ENCODE assay signal across 21 cellular contexts in genomic region chr3:62882676-62883228, GRCh38. TPM values are rescaled to one million over a fixed set of nuclear protein-coding genes. Genes with fewer than 3 reads are reported as not detected.
DNase-seq lines count a peak whose midpoint lies in the region; ATAC-seq and TF ChIP-seq lines count a peak whose summit lies in the region.
"Had no signal": no experiment of that assay in that cellular context is flagged by ENCODE, and none has a peak within 500 bp of the region (broad histone marks: within the 10 kb centered on the region; RNA-seq: fewer than 3 reads in every experiment).

No MANE protein-coding gene starts in this region.

- CTCF ChIA-PET in PC-9 (lab: Charles Lee), result no interaction called here

- H3K9ac ChIP-seq in HUES48 (ENCODE audit: low read depth, low read length) (no peak overlapping the region), iPS-20b (ENCODE audit: low read depth, low read length) (peak overlapping the region; percentile 3; the same call in 1 of the 2 replicates)
- H3K9ac ChIP-seq: SK-N-SH had no signal

- intact Hi-C loops in PC-9 (cut with micrococcal nuclease; ENCODE audit: unreplicated experiment), result no loop called here

- H4K20me1 ChIP-seq in GM23338 (replicated peaks; ENCODE audit: insufficient read depth), result no peaks in the 10 kb centered on the region
- no peaks in the 10 kb centered on the region for H4K20me1 ChIP-seq in PC-9 (ENCODE audit: insufficient read depth)

- no peaks in the 10 kb centered on the region for H3K36me3 ChIP-seq in GM23338 (ENCODE audit: insufficient read depth)
- H3K36me3 ChIP-seq in HUES48 (ENCODE audit: control insufficient read depth, insufficient read depth, low read length), result no peaks in the 10 kb centered on the region
- H3K36me3 ChIP-seq in iPS-20b (ENCODE audit: insufficient read depth, low read depth, low read length), result no peaks in the 10 kb centered on the region
- H3K36me3 ChIP-seq in PC-9 (ENCODE audit: low read depth), result no peaks in the 10 kb centered on the region

- no peaks in the 10 kb centered on the region for H3K9me3 Mint-ChIP-seq in GM23338

- H3K4me2 ChIP-seq in GM23338 (no peak overlapping the region), PC-9 (no peak overlapping the region)
- H3K4me2 ChIP-seq: SK-N-SH had no signal

- H3K27ac ChIP-seq in GM23338 (ENCODE audit: low read depth), result no peak overlapping the region
- peak overlapping the region; percentile 96 for H3K27ac ChIP-seq in HUES48 (ENCODE audit: low read depth, low read length)
- H3K27ac ChIP-seq in iPS-20b (ENCODE audit: low read length), result peak overlapping the region; percentile 58
- no peak overlapping the region for H3K27ac ChIP-seq in PC-9

- H3K36me3 Mint-ChIP-seq in GM23338 (ENCODE audit: low read depth), result no peaks in the 10 kb centered on the region
- H3K36me3 Mint-ChIP-seq: CD8-positive, alpha-beta memory T cell had no signal

- BruUV-seq in PC-9 (replicated peaks; lab: Mats Ljungman, UMichigan), result no TSS peak

- no peak overlapping the region for H3K4me3 Mint-ChIP-seq in GM23338
- H3K4me3 Mint-ChIP-seq: CD8-positive, alpha-beta memory T cell had no signal

- no peaks in the 10 kb centered on the region for H3F3A ChIP-seq in GM23338 (replicated peaks; ENCODE audit: low read depth)
- no peaks in the 10 kb centered on the region for H3F3A ChIP-seq in PC-9 (ENCODE audit: insufficient read depth, low read depth)

- no peak overlapping the region for H3K27ac Mint-ChIP-seq in GM23338
- H3K27ac Mint-ChIP-seq: CD8-positive, alpha-beta memory T cell had no signal

- POLR2A ChIA-PET in PC-9 (lab: Charles Lee; ENCODE audit: unreplicated experiment), result no interaction called here

- DNase-seq in GM23338 (ENCODE audit: low spot score) (no peak), amniotic epithelial cell (ENCODE audit: low read depth) (peak; percentile 18), PC-9 (no peak), SK-N-DZ (ENCODE audit: low spot score) (no peak), cerebellum (ENCODE audit: low spot score) (no peak)
- DNase-seq in activated naive CD4-positive, alpha-beta T cell (lab: John Stamatoyannopoulos, UW), result no peak
- DNase-seq: C1 segment of cervical spinal cord; CD8-positive, alpha-beta memory T cell; DND-41; NCI-H1105 treated with DMSO at 0.1 percent for 48 hours; NCI-H1694; NCI-H2081 treated with DMSO at 0.1 percent for 48 hours; NCI-H446 treated with DMSO at 0.1 percent for 48 hours; NK-92 treated with Interleukin-12 subunit alpha and Interleukin-12 subunit beta, amount 100 ng/mL, for 24 hours; SHP77; SK-N-SH had no signal

- H3K27me3 ChIP-seq in GM23338 (ENCODE audit: insufficient read depth) (no peaks in the 10 kb centered on the region), HUES48 (ENCODE audit: control insufficient read depth, insufficient read depth, low read length) (no peaks in the 10 kb centered on the region), iPS-20b (ENCODE audit: insufficient read depth, low read length) (no peaks in the 10 kb centered on the region), PC-9 (ENCODE audit: insufficient read depth, low read depth) (no peaks in the 10 kb centered on the region)

- H3K4me1 ChIP-seq in GM23338 (ENCODE audit: insufficient read depth), result peaks cover 34% of the 10 kb centered on the region
- H3K4me1 ChIP-seq in HUES48 (ENCODE audit: control insufficient read depth, insufficient read depth, low read length), result peaks cover 37% of the 10 kb centered on the region
- H3K4me1 ChIP-seq in iPS-20b (ENCODE audit: insufficient read depth, low read length), result peaks cover 32% of the 10 kb centered on the region
- no peaks in the 10 kb centered on the region for H3K4me1 ChIP-seq in PC-9 (replicated peaks; ENCODE audit: insufficient read depth)

- peaks cover 2% of the 10 kb centered on the region for H3K27me3 Mint-ChIP-seq in GM23338 (ENCODE audit: insufficient read depth, low read depth, poor library complexity)
- H3K27me3 Mint-ChIP-seq: CD8-positive, alpha-beta memory T cell had no signal

- H2AFZ ChIP-seq in GM23338 (no peak overlapping the region), PC-9 (no peak overlapping the region)

- H3K9me2 ChIP-seq in GM23338 (ENCODE audit: insufficient read depth) (no peaks in the 10 kb centered on the region), PC-9 (ENCODE audit: insufficient read depth) (no peaks in the 10 kb centered on the region)
- H3K9me2 ChIP-seq: SK-N-SH had no signal

- TF ChIP-seq CTCF in GM23338 (conservative IDR thresholded peaks at IDR 0.05; ENCODE audit: low read depth in 2 of 2) (no peak), PC-9 (conservative IDR thresholded peaks at IDR 0.05) (no peak)

- H3K4me3 ChIP-seq in GM23338 (no peak overlapping the region), HUES48 (ENCODE audit: low read depth, low read length) (no peak overlapping the region), iPS-20b (ENCODE audit: low read length) (no peak overlapping the region), PC-9 (no peak overlapping the region)
- H3K4me3 ChIP-seq: K562 had no signal

- H3K79me2 ChIP-seq in GM23338 (replicated peaks; ENCODE audit: insufficient read depth) (no peaks in the 10 kb centered on the region), PC-9 (ENCODE audit: low read depth) (no peaks in the 10 kb centered on the region)

- H3K9me3 ChIP-seq in HUES48 (ENCODE audit: control insufficient read depth, insufficient read depth, low read length) (no peaks in the 10 kb centered on the region), iPS-20b (ENCODE audit: insufficient read depth, low read depth, low read length) (no peaks in the 10 kb centered on the region), PC-9 (ENCODE audit: insufficient read depth, low read depth) (no peaks in the 10 kb centered on the region)
- H3K9me3 ChIP-seq: SK-N-SH had no signal

- H3K4me1 Mint-ChIP-seq in GM23338, result peaks cover 49% of the 10 kb centered on the region
- H3K4me1 Mint-ChIP-seq: CD8-positive, alpha-beta memory T cell had no signal

- no peak for ATAC-seq in GM23338
- ATAC-seq: K562 had no signal

TF ChIP-seq in GM23338, 12 proteins besides CTCF, POLR2A, EP300 and RAD21:
- no peak for TF ChIP-seq ZNF462 (CRISPR knock-in tag; IDR thresholded peaks at IDR 0.05)
- peak; percentile 60 for TF ChIP-seq CREB1 (CRISPR knock-in tag; IDR thresholded peaks at IDR 0.05; ENCODE audit: low read depth)
- no peak for TF ChIP-seq POLR2AphosphoS5 (IDR thresholded peaks at IDR 0.05; ENCODE audit: low read depth)

RNA-seq across cellular contexts. Expression of gene CADPS, which starts 7.5 kb away (rescaled TPM):
- 16.4 and 22.0 TPM in 2 replicates for total RNA-seq in GM23338 (2014; rRNA removed; shearing (Covaris generic))
- polyA plus RNA-seq in GM23338 (2016; fragmentation: Nextera tagmentation; extraction: Ambion mirVana), result 9.5 and 14.7 TPM in 2 replicates
- total RNA-seq in PC-9 (2021) (not detected in 2 replicates), cerebellum (187 TPM)
- polyA plus RNA-seq in SK-N-DZ (2014; cell fraction: cytosol; rRNA removed), result 19.3 and 28.9 TPM in 2 replicates
- polyA plus RNA-seq in SK-N-DZ (2014; cell fraction: nucleus; rRNA removed), result 48.2 and 52.2 TPM in 2 replicates
- total RNA-seq: A673; CD8-positive, alpha-beta memory T cell; G401; K562 had no signal
- polyA plus RNA-seq: CD8-positive, alpha-beta memory T cell; K562 had no signal

Comparison
In these comparisons a context has a peak if more than half of its experiments do, and no peak if none do; other contexts are left out.
1. H3K27ac ChIP-seq: peak in HUES48 (single experiment) and iPS-20b (single experiment); none in GM23338 (single experiment) and PC-9 (single experiment).
2. RNA of gene CADPS, which starts 7.5 kb away (total RNA-seq): 187 TPM in cerebellum (single experiment) and 16.4 to 22.0 TPM in GM23338; not detected in PC-9; every median in the first group is over 10 times any median in the second.